29 cellular contexts compared by ENCODE assay signal in genomic region chr14:53533384-53533975, GRCh38.
A peak's percentile ranks its signal among the peaks of the same experiment; 100 is the strongest.
DNase-seq lines count a peak whose midpoint lies in the region; ATAC-seq, FAIRE-seq and TF ChIP-seq lines count a peak whose summit lies in the region.
"Had no signal": no experiment of that assay in that cellular context is flagged by ENCODE, and none has a peak within 500 bp of the region (broad histone marks: within the 10 kb centered on the region; RNA-seq: fewer than 3 reads in every experiment).

No MANE protein-coding gene starts in this region.

- FAIRE-seq in HTR-8/SVneo (lab: Jason Lieb, UNC) (peak; percentile 60), GM12891 (lab: Jason Lieb, UNC) (no peak)
- FAIRE-seq: HepG2, RCC 7860 had no signal

- ATAC-seq in GM18867 (IDR thresholded peaks at IDR 0.05; ENCODE audit: unreplicated experiment): peak; percentile 96
- ATAC-seq in GM21390 (IDR thresholded peaks at IDR 0.05; ENCODE audit: unreplicated experiment): peak; percentile 64
- ATAC-seq in GM18870 (IDR thresholded peaks at IDR 0.05; ENCODE audit: unreplicated experiment): no peak
- ATAC-seq: activated T-cell treated with anti-CD3 and anti-CD28 coated beads, Interleukin-2, amount 50 U/mL, for 4 hours; HepG2; stimulated activated effector memory CD8-positive, alpha-beta T cell treated with anti-CD3 and anti-CD28 coated beads, Interleukin-12 subunit alpha, Interleukin-12 subunit beta, amount 100 ng/mL, for 72 hours had no signal

- TF ChIP-seq CTCF in fibroblast of the aortic adventitia (IDR thresholded peaks at IDR 0.05; ENCODE audit: insufficient read depth, low read length): no peak

- TF ChIP-seq POLR2A in GM12891 (IDR thresholded peaks at IDR 0.05; ENCODE audit: low read depth, low read length): no peak

- H3K4me3 ChIP-seq in fibroblast of the aortic adventitia (ENCODE audit: low read depth, low read length): no peak overlapping the region
- H3K4me3 ChIP-seq: dorsolateral prefrontal cortex, HAP-1, left ventricle myocardium inferior, prostate gland, sigmoid colon had no signal

- no peak for DNase-seq in HTR-8/SVneo (ENCODE audit: insufficient read length, low spot score)
- peak; percentile 50 for DNase-seq in fibroblast of the aortic adventitia (ENCODE audit: low read depth)
- DNase-seq in GM12891 (ENCODE audit: insufficient read length, low spot score): no peak
- no peak for DNase-seq in HUDEP-2 (lab: John Stamatoyannopoulos, UW; ENCODE audit: unreplicated experiment in 76 of 76)
- no peak for DNase-seq in globus pallidus (ENCODE audit: low spot score)
- DNase-seq: ACHN; activated CD4-positive, alpha-beta T cell treated with anti-CD3 and anti-CD28 coated beads for 48 hours; activated gamma-delta T cell treated with Interleukin-2 at 50 U/mL for 16 hours; activated T-cell treated with anti-CD3 and anti-CD28 coated beads, Interleukin-2, amount 50 U/mL, for 4 hours; DMS79 treated with DMSO at 0.1 percent for 48 hours; dorsolateral prefrontal cortex; islet precursor cell; left ventricle myocardium inferior; NCI-H1048; NCI-H1694 treated with DMSO at 0.1 percent for 48 hours; NCI-H2171; NCI-H524 treated with DMSO at 0.1 percent for 48 hours; SIG-M5; sigmoid colon; stimulated activated CD4-positive, alpha-beta T cell treated with anti-CD3 and anti-CD28 coated beads, Interleukin-4, amount 100 ng/mL, for 24 hours; substantia nigra had no signal

TF ChIP-seq in GM12891, 5 proteins besides CTCF, POLR2A, EP300 and RAD21:
- TF ChIP-seq PAX5 (IDR thresholded peaks at IDR 0.05; ENCODE audit: insufficient read depth, low read length, severe bottlenecking) (no peak), TAF1 (IDR thresholded peaks at IDR 0.05; ENCODE audit: low read depth, low read length) (no peak), POU2F2 (IDR thresholded peaks at IDR 0.05; ENCODE audit: low read depth, low read length) (no peak), SPI1 (IDR thresholded peaks at IDR 0.05; ENCODE audit: low read depth, low read length) (no peak), POLR2AphosphoS5 (IDR thresholded peaks at IDR 0.05; ENCODE audit: low read depth, low read length) (no peak)
